Comparison of ENCODE assay signal across 19 cellular contexts in the genomic region with DNA sequence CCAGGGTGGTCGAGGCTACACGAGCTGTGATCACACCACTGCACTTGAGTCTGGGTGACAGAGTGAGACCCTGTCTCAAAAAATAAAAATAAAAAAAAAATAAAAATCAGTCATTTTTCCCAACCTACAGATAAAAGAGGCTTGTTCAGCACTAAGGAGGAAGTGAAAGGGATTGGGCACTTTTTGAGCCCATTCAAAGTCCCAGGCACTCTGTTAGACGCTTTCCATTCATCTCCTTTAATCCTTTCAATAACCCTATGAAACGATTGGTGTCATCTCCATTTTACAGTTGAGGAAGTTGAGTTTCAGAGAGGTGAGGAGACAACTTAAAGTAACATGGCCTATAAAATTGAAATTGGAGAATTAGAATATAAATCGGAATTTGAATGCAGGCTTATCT. TPM values are rescaled to one million over a fixed set of nuclear protein-coding genes. Genes with fewer than 3 reads are reported as not detected.
DNase-seq lines count a peak whose midpoint lies in the region; ATAC-seq and TF ChIP-seq lines count a peak whose summit lies in the region.
"Had no signal": no experiment of that assay in that cellular context is flagged by ENCODE, and none has a peak within 500 bp of the region (broad histone marks: within the 10 kb centered on the region; RNA-seq: fewer than 3 reads in every experiment).

No MANE protein-coding gene starts in this region.

- DNase-seq in SIG-M5 treated with dmso at 0.1 percent for 504 hours (lab: John Stamatoyannopoulos, UW; ENCODE audit: unreplicated experiment): peak; percentile 66
- no peak for DNase-seq in SIG-M5 (lab: John Stamatoyannopoulos, UW)
- DNase-seq in NOMO-1 (lab: John Stamatoyannopoulos, UW; ENCODE audit: unreplicated experiment in 2 of 2): peak; percentile 58 to 63
- no peak for DNase-seq in activated B cell treated with CpG ODN at 0.5 μM for 24 hours
- DNase-seq in upper lobe of right lung: no peak
- DNase-seq: BE2C, DND-41, GDM1, H9, NCI-H1048, NCI-H2081 treated with DMSO at 0.1 percent for 48 hours, NCI-H510A, PC-9, T-cell had no signal

- no peaks in the 10 kb centered on the region for H3K36me3 ChIP-seq in upper lobe of right lung
- H3K36me3 ChIP-seq: BE2C had no signal

- POLR2A ChIA-PET in activated B cell treated with CpG ODN at 0.5 μM for 24 hours (lab: Charles Lee): no interaction called here

- H3K27ac Mint-ChIP-seq in activated B cell treated with CpG ODN at 0.5 μM for 24 hours: peak overlapping the region; percentile 46
- H3K27ac Mint-ChIP-seq: H9, T-cell had no signal

- intact Hi-C loops in activated B cell treated with CpG ODN at 0.5 μM for 24 hours (cut with micrococcal nuclease) (no loop called here), upper lobe of right lung (cut with DNase I) (no loop called here)

- peak overlapping the region; percentile 60 for H3K4me3 Mint-ChIP-seq in activated B cell treated with CpG ODN at 0.5 μM for 24 hours
- H3K4me3 Mint-ChIP-seq: H9, T-cell had no signal

- TF ChIP-seq CTCF in activated B cell treated with CpG ODN at 0.5 μM for 24 hours (IDR thresholded peaks at IDR 0.05) (no peak), upper lobe of right lung (IDR thresholded peaks at IDR 0.05) (no peak)

- CTCF ChIA-PET in activated B cell treated with CpG ODN at 0.5 μM for 24 hours (lab: Charles Lee): interaction anchor here (0.8 kb wide), 1 partner anchor 27 kb away, joined by 3 read pairs; the partner anchor contains the start of gene CLSPN

- H3K27ac ChIP-seq in upper lobe of right lung: no peak overlapping the region
- H3K27ac ChIP-seq: 22Rv1, PC-9, SK-N-MC had no signal

- no peaks in the 10 kb centered on the region for H3K27me3 Mint-ChIP-seq in activated B cell treated with CpG ODN at 0.5 μM for 24 hours
- H3K27me3 Mint-ChIP-seq: T-cell had no signal

- no peaks in the 10 kb centered on the region for H3K4me1 ChIP-seq in upper lobe of right lung
- H3K4me1 ChIP-seq: BE2C had no signal

- no peak overlapping the region for H3K4me3 ChIP-seq in upper lobe of right lung
- H3K4me3 ChIP-seq: PC-9, SK-N-MC had no signal

- no peaks in the 10 kb centered on the region for H3K27me3 ChIP-seq in upper lobe of right lung
- H3K27me3 ChIP-seq: BE2C had no signal

- no peaks in the 10 kb centered on the region for H3K9me3 Mint-ChIP-seq in activated B cell treated with CpG ODN at 0.5 μM for 24 hours
- H3K9me3 Mint-ChIP-seq: H9, T-cell had no signal

- H3K4me1 Mint-ChIP-seq in activated B cell treated with CpG ODN at 0.5 μM for 24 hours: peaks cover 26% of the 10 kb centered on the region

- no peaks in the 10 kb centered on the region for H3K9me3 ChIP-seq in upper lobe of right lung
- H3K9me3 ChIP-seq: BE2C had no signal

- no peak for ATAC-seq in activated B cell treated with CpG ODN at 0.5 μM for 24 hours (ENCODE audit: low read depth)
- ATAC-seq in upper lobe of right lung: peak; percentile 22
- ATAC-seq in GM18519 (IDR thresholded peaks at IDR 0.05; ENCODE audit: low FRiP score, unreplicated experiment): no peak
- ATAC-seq in HG03045 (IDR thresholded peaks at IDR 0.05; ENCODE audit: unreplicated experiment): no peak
- no peak for ATAC-seq in GM21723 (IDR thresholded peaks at IDR 0.05; ENCODE audit: unreplicated experiment)
- ATAC-seq: T-cell had no signal

- no peaks in the 10 kb centered on the region for H3K36me3 Mint-ChIP-seq in activated B cell treated with CpG ODN at 0.5 μM for 24 hours (ENCODE audit: low read depth)
- H3K36me3 Mint-ChIP-seq: T-cell had no signal

RNA-seq across cellular contexts. Expression of gene AGO4, which starts 10.4 kb away (rescaled TPM):
- total RNA-seq in activated B cell treated with CpG ODN at 0.5 μM for 24 hours (12.2 and 14.4 TPM in 2 replicates), upper lobe of right lung (23.6 TPM)

RNA-seq across cellular contexts. Expression of gene CLSPN, which starts 27.6 kb away (rescaled TPM):
- 3.9 and 4.9 TPM in 2 replicates for total RNA-seq in activated B cell treated with CpG ODN at 0.5 μM for 24 hours
- total RNA-seq in upper lobe of right lung: 0.55 TPM

Comparison
In these comparisons a context has a peak if more than half of its experiments do, and no peak if none do; other contexts are left out.
1. DNase-seq: peak in SIG-M5 treated with dmso at 0.1 percent for 504 hours (single experiment) and NOMO-1 (2 of 2); none in SIG-M5 (single experiment), activated B cell treated with CpG ODN at 0.5 μM for 24 hours (single experiment) and upper lobe of right lung (single experiment).